ENCODE assay signal across 8 cellular contexts in genomic region chr1:117059678-117060440, GRCh38. TPM values are rescaled to one million over a fixed set of nuclear protein-coding genes. Genes with fewer than 3 reads are reported as not detected.
DNase-seq lines count a peak whose midpoint lies in the region; ATAC-seq and TF ChIP-seq lines count a peak whose summit lies in the region.

Gene TTF2 (plus strand): TSS chr1:117060326. CDS start chr1:117060347, 21 bp downstream.

- peak within 1 kb of the TSS; percentile 74 for H3K4me2 ChIP-seq in DND-41 (ENCODE audit: insufficient read depth, low read length)

- DNase-seq in DND-41 (peak; percentile 99), Peyer's patch (peak; percentile 93 to 97 (median 94)), fibroblast of gingiva (ENCODE audit: low read depth) (peak; percentile 96), naive B cell (peak; percentile 97)
- peak; percentile 96 for DNase-seq in activated T-cell treated with anti-CD3 and anti-CD28 coated beads, Interleukin-2, amount 50 U/mL, for 48 hours
- DNase-seq in stimulated activated effector memory CD8-positive, alpha-beta T cell treated with anti-CD3 and anti-CD28 coated beads, Interleukin-12 subunit alpha, Interleukin-12 subunit beta, amount 100 ng/mL, for 72 hours (ENCODE audit: low spot score in 2 of 2): peak; percentile 83 to 98

- H3K36me3 ChIP-seq in DND-41 (ENCODE audit: insufficient read depth, low read length) (peaks cover 33% of the 10 kb centered on the region), KOPT-K1 (ENCODE audit: insufficient read depth, low read length) (peaks cover 37% of the 10 kb centered on the region), Peyer's patch (no peaks in the 10 kb centered on the region)

- H4K20me1 ChIP-seq in DND-41 (ENCODE audit: insufficient read depth, low read length): no peaks in the 10 kb centered on the region

- H3K4me3 ChIP-seq in DND-41 (ENCODE audit: low read depth in 1 of 2, low read length in 2 of 2): peak within 1 kb of the TSS; percentile 50 to 79
- H3K4me3 ChIP-seq in Peyer's patch: peak within 1 kb of the TSS; percentile 64 to 82 (median 74)

- H3K4me1 Mint-ChIP-seq in naive B cell: peaks cover 11 to 17% (median 15%) of the 10 kb centered on the region in 3 donors
- peaks cover 33% of the 10 kb centered on the region for H3K4me1 Mint-ChIP-seq in stimulated activated effector memory CD8-positive, alpha-beta T cell treated with anti-CD3 and anti-CD28 coated beads, Interleukin-12 subunit alpha, Interleukin-12 subunit beta, amount 100 ng/mL, for 72 hours

- H3K4me1 ChIP-seq in DND-41 (ENCODE audit: insufficient read depth, low read length): peaks cover 56% of the 10 kb centered on the region
- H3K4me1 ChIP-seq in Peyer's patch: peaks cover 0 to 7% (median 0%) of the 10 kb centered on the region in 4 donors

- ATAC-seq in DND-41 (ENCODE audit: insufficient read depth, low read depth): peak; percentile 92
- ATAC-seq in GM21825 (IDR thresholded peaks at IDR 0.05; ENCODE audit: unreplicated experiment): peak; percentile 92
- peak; percentile 91 to 92 for ATAC-seq in naive B cell (ENCODE audit: low read depth in 2 of 2)
- peak; percentile 97 for ATAC-seq in stimulated activated effector memory CD8-positive, alpha-beta T cell treated with anti-CD3 and anti-CD28 coated beads, Interleukin-12 subunit alpha, Interleukin-12 subunit beta, amount 100 ng/mL, for 72 hours

- H3K36me3 Mint-ChIP-seq in naive B cell: peaks cover 0 to 9% of the 10 kb centered on the region in 2 donors
- H3K36me3 Mint-ChIP-seq in stimulated activated effector memory CD8-positive, alpha-beta T cell treated with anti-CD3 and anti-CD28 coated beads, Interleukin-12 subunit alpha, Interleukin-12 subunit beta, amount 100 ng/mL, for 72 hours: peaks cover 30% of the 10 kb centered on the region

- H3K27ac Mint-ChIP-seq in naive B cell: peak within 1 kb of the TSS in 4 of 6 donors; percentile 5 to 86 (median 72)
- no peak within 1 kb of the TSS for H3K27ac Mint-ChIP-seq in stimulated activated effector memory CD8-positive, alpha-beta T cell treated with anti-CD3 and anti-CD28 coated beads, Interleukin-12 subunit alpha, Interleukin-12 subunit beta, amount 100 ng/mL, for 72 hours

- H3K27ac ChIP-seq in DND-41 (ENCODE audit: low read length) (peak within 1 kb of the TSS; percentile 97), KOPT-K1 (ENCODE audit: low read depth, low read length, poor library complexity, severe bottlenecking) (peak within 1 kb of the TSS; percentile 95), Peyer's patch (peak within 1 kb of the TSS; percentile 85 to 91 (median 86))

- peak; percentile 14 to 43 for TF ChIP-seq POLR2A in Peyer's patch (IDR thresholded peaks at IDR 0.05)

- H3K79me2 ChIP-seq in DND-41 (ENCODE audit: insufficient read depth, low read length): peaks cover 64% of the 10 kb centered on the region

- TF ChIP-seq CTCF in DND-41 (IDR thresholded peaks at IDR 0.05; ENCODE audit: borderline replicate concordance, extremely low read depth, low read length, poor library complexity, severe bottlenecking) (peak; percentile 40), Peyer's patch (IDR thresholded peaks at IDR 0.05) (peak in 4 of 6 experiments; percentile 28 to 56 (median 42))

- H2AFZ ChIP-seq in DND-41 (ENCODE audit: low read depth, low read length): peak within 1 kb of the TSS; percentile 78

- no peaks in the 10 kb centered on the region for H3K27me3 Mint-ChIP-seq in naive B cell

- peak within 1 kb of the TSS; percentile 87 for H3K9ac ChIP-seq in DND-41 (ENCODE audit: low read depth, low read length)

- H3K27me3 ChIP-seq in DND-41 (ENCODE audit: insufficient read depth, low read length, poor library complexity) (no peaks in the 10 kb centered on the region), Peyer's patch (no peaks in the 10 kb centered on the region)

- no peak within 1 kb of the TSS for H3K4me3 Mint-ChIP-seq in naive B cell
- no peak within 1 kb of the TSS for H3K4me3 Mint-ChIP-seq in stimulated activated effector memory CD8-positive, alpha-beta T cell treated with anti-CD3 and anti-CD28 coated beads, Interleukin-12 subunit alpha, Interleukin-12 subunit beta, amount 100 ng/mL, for 72 hours

- no peaks in the 10 kb centered on the region for H3K9me3 Mint-ChIP-seq in naive B cell
- H3K9me3 Mint-ChIP-seq in stimulated activated effector memory CD8-positive, alpha-beta T cell treated with anti-CD3 and anti-CD28 coated beads, Interleukin-12 subunit alpha, Interleukin-12 subunit beta, amount 100 ng/mL, for 72 hours: no peaks in the 10 kb centered on the region

- H3K9me3 ChIP-seq in DND-41 (ENCODE audit: insufficient read depth, low read length, severe bottlenecking) (no peaks in the 10 kb centered on the region), KOPT-K1 (ENCODE audit: insufficient read depth, low read length, poor library complexity, severe bottlenecking) (no peaks in the 10 kb centered on the region), Peyer's patch (no peaks in the 10 kb centered on the region)

RNA-seq across cellular contexts. Expression of gene TTF2, which starts in this region (rescaled TPM):
- 10 to 100 TPM; 12.1 to 59.4 (median 28.5) TPM for total RNA-seq in Peyer's patch
- 10 to 100 TPM in 3 of 6 donors, 1 to 10 TPM in 3; 2.9 to 14.3 (median 10.9) TPM for polyA plus RNA-seq in naive B cell (ENCODE audit: low read depth in 6 of 6)

Comparison
In these comparisons a context has a peak if more than half of its experiments do, and no peak if none do; other contexts are left out.
1. Peak in every context shown above with its lines: DNase-seq, ATAC-seq, H3K4me3 ChIP-seq and H3K27ac ChIP-seq.